1 cellular context compared by ENCODE assay signal in genomic region chr2:27771548-27772335, GRCh38.
TF ChIP-seq lines count a peak whose summit lies in the region.

Gene MRPL33 (plus strand): TSS chr2:27771719. CDS start chr2:27771778, 59 bp downstream.

TF ChIP-seq in GM12878, 131 proteins besides CTCF, POLR2A, EP300 and RAD21 (continued from another document and continues in another):
- TF ChIP-seq MLLT1 (IDR thresholded peaks at IDR 0.05): peak; percentile 86
- no peak for TF ChIP-seq USF2 (IDR thresholded peaks at IDR 0.05; ENCODE audit: borderline replicate concordance, low read depth, low read length)
- TF ChIP-seq RCOR1 (conservative IDR thresholded peaks at IDR 0.05; ENCODE audit: low read depth, low read length): no peak
- TF ChIP-seq FOXM1 (IDR thresholded peaks at IDR 0.05; ENCODE audit: low read depth, low read length): no peak
- TF ChIP-seq TARDBP (IDR thresholded peaks at IDR 0.05; ENCODE audit: borderline replicate concordance): no peak
- TF ChIP-seq SP1 (IDR thresholded peaks at IDR 0.05; ENCODE audit: low read depth, low read length): peak; percentile 43
- peak; percentile 35; the same call in 1 of the 2 replicates for TF ChIP-seq ZBTB11 (CRISPR knock-in tag; IDR thresholded peaks at IDR 0.05)
- TF ChIP-seq E2F8 (IDR thresholded peaks at IDR 0.05; ENCODE audit: low read depth, partially characterized antibody): peak; percentile 88
- no peak for TF ChIP-seq ATF3 (IDR thresholded peaks at IDR 0.05; ENCODE audit: borderline replicate concordance, extremely low read depth, low read depth, low read length)
- peak; percentile 81 for TF ChIP-seq SMAD5 (IDR thresholded peaks at IDR 0.05; ENCODE audit: low read depth)
- TF ChIP-seq ZSCAN29 (IDR thresholded peaks at IDR 0.05): no peak
- no peak for TF ChIP-seq CEBPB (IDR thresholded peaks at IDR 0.05; ENCODE audit: borderline replicate concordance in 1 of 2, low read depth in 2 of 2, low read length in 2 of 2)
- TF ChIP-seq LARP7 (IDR thresholded peaks at IDR 0.05): peak; percentile 66; the same call in 1 of the 2 replicates
- peak; percentile 40 for TF ChIP-seq CREB1 (IDR thresholded peaks at IDR 0.05; ENCODE audit: low read depth)
- TF ChIP-seq PAX8 (IDR thresholded peaks at IDR 0.05): no peak
- TF ChIP-seq ASH2L (IDR thresholded peaks at IDR 0.05; ENCODE audit: borderline replicate concordance, low read depth): no peak
- TF ChIP-seq MTA3 (IDR thresholded peaks at IDR 0.05; ENCODE audit: borderline replicate concordance, low read length): no peak; the same call in 1 of the 2 replicates
- no peak for TF ChIP-seq HSF1 (IDR thresholded peaks at IDR 0.05; ENCODE audit: low read depth, low read length)
- peak; percentile 67; the same call in 1 of the 2 replicates for TF ChIP-seq RUNX3 (IDR thresholded peaks at IDR 0.05; ENCODE audit: low read length)
- peak; percentile 58; the same call in 1 of the 2 replicates for TF ChIP-seq MAX (IDR thresholded peaks at IDR 0.05; ENCODE audit: low read depth, low read length)
- TF ChIP-seq SIX5 (IDR thresholded peaks at IDR 0.05; ENCODE audit: low read depth, low read length, severe bottlenecking): peak; percentile 48
- 0 out of 2 replicates have a peak, but pooled peaks have one; percentile 36 for TF ChIP-seq DPF2 (IDR thresholded peaks at IDR 0.05)
- peak; percentile 60; the same call in 1 of the 2 replicates for TF ChIP-seq ZNF687 (IDR thresholded peaks at IDR 0.05)
- peak; percentile 71; the same call in 1 of the 2 replicates for TF ChIP-seq POLR2AphosphoS2 (IDR thresholded peaks at IDR 0.05; ENCODE audit: low read depth, low read length)
- TF ChIP-seq ELK1 (IDR thresholded peaks at IDR 0.05; ENCODE audit: low read depth, low read length): peak; percentile 40; the same call in 1 of the 2 replicates
- peak; percentile 27; the same call in 1 of the 2 replicates for TF ChIP-seq TCF12 (IDR thresholded peaks at IDR 0.05; ENCODE audit: low read depth, low read length)
- TF ChIP-seq CBX5 (IDR thresholded peaks at IDR 0.05; ENCODE audit: low read depth): no peak; the same call in 1 of the 2 replicates
- TF ChIP-seq RFX5 (IDR thresholded peaks at IDR 0.05; ENCODE audit: low read depth, low read length): 0 out of 2 replicates have a peak, but pooled peaks have one; percentile 27
- peak; percentile 94 for TF ChIP-seq NR2C2 (IDR thresholded peaks at IDR 0.05; ENCODE audit: borderline replicate concordance, control insufficient read depth, insufficient read length, low read depth)
- TF ChIP-seq NFYA (IDR thresholded peaks at IDR 0.05; ENCODE audit: borderline replicate concordance, low read depth, low read length): no peak
- peak; percentile 56; the same call in 1 of the 2 replicates for TF ChIP-seq TAF1 (IDR thresholded peaks at IDR 0.05; ENCODE audit: borderline replicate concordance, low read depth, low read length)
- TF ChIP-seq ZBED1 (IDR thresholded peaks at IDR 0.05; ENCODE audit: borderline replicate concordance): no peak; the same call in 1 of the 2 replicates
- peak; percentile 44; the same call in 1 of the 2 replicates for TF ChIP-seq PKNOX1 (IDR thresholded peaks at IDR 0.05)
- no peak for TF ChIP-seq NRF1 (conservative IDR thresholded peaks at IDR 0.05; ENCODE audit: low read depth, low read length)
- peak; percentile 50; the same call in 1 of the 3 replicates for TF ChIP-seq POU2F2 (IDR thresholded peaks at IDR 0.05; ENCODE audit: borderline replicate concordance, low read depth, low read length)
- TF ChIP-seq CHD2 (IDR thresholded peaks at IDR 0.05; ENCODE audit: borderline replicate concordance, low read depth, low read length): no peak
- TF ChIP-seq KLF5 (IDR thresholded peaks at IDR 0.05; ENCODE audit: partially characterized antibody): peak; percentile 20
- TF ChIP-seq BHLHE40 (IDR thresholded peaks at IDR 0.05; ENCODE audit: borderline replicate concordance in 1 of 2, low read depth in 2 of 2, low read length in 1 of 2): peak; percentile 47 to 53; a peak in 2 of 4 replicates
- TF ChIP-seq HDGF (IDR thresholded peaks at IDR 0.05): peak; percentile 87
- peak; percentile 70; the same call in 1 of the 2 replicates for TF ChIP-seq TBL1XR1 (IDR thresholded peaks at IDR 0.05; ENCODE audit: low read depth, low read length)
- TF ChIP-seq ATF7 (IDR thresholded peaks at IDR 0.05; ENCODE audit: low read depth): peak; percentile 66; the same call in 1 of the 2 replicates
- no peak for TF ChIP-seq BMI1 (IDR thresholded peaks at IDR 0.05; ENCODE audit: borderline replicate concordance)
- no peak for TF ChIP-seq STAT3 (IDR thresholded peaks at IDR 0.05; ENCODE audit: low read depth, low read length)
- TF ChIP-seq NFXL1 (IDR thresholded peaks at IDR 0.05; ENCODE audit: borderline replicate concordance): no peak
- peak; percentile 78 for TF ChIP-seq CBFB (IDR thresholded peaks at IDR 0.05; ENCODE audit: low read depth)
- TF ChIP-seq YY1 (IDR thresholded peaks at IDR 0.05; ENCODE audit: low read depth, low read length): peak; percentile 71; the same call in 1 of the 2 replicates
- TF ChIP-seq SPI1 (IDR thresholded peaks at IDR 0.05; ENCODE audit: borderline replicate concordance, insufficient read depth, low read depth, low read length): no peak
